1 cellular context compared by ENCODE assay signal in the genomic region with DNA sequence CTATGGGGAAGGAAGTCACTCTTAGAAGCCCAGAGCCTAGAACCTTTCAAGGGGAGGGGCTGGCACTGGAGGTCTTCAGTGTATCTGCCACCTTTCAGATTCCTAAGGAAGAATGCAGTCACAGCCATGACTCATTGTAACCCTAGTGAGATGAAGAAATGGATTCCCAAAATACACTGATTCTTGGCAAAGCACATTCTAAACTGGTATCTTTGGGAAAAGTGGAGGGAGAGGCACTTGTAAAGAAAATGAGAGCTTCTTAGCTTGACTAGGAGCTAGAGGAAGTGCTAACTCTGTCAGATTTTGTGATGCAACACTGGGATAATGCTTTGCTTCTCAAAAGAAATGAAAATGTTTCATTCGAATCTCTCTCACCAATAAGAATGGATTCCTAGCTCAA.
TF ChIP-seq lines count a peak whose summit lies in the region.

No MANE protein-coding gene starts in this region.

TF ChIP-seq in K562, 482 proteins besides CTCF, POLR2A, EP300 and RAD21:
- no peak for TF ChIP-seq PHB (CRISPR knock-in tag; IDR thresholded peaks at IDR 0.05)
- TF ChIP-seq, protein P1, sequence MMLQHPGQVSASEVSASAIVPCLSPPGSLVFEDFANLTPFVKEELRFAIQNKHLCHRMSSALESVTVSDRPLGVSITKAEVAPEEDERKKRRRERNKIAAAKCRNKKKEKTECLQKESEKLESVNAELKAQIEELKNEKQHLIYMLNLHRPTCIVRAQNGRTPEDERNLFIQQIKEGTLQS (IDR thresholded peaks at IDR 0.05) = peak; percentile 72
- TF ChIP-seq, protein P1 (CRISPR knock-in tag; conservative IDR thresholded peaks at IDR 0.05) = no peak
- TF ChIP-seq CEBPB (tag; IDR thresholded peaks at IDR 0.05) = peak; percentile 63
- TF ChIP-seq TEAD1 (CRISPR knock-in tag; IDR thresholded peaks at IDR 0.05) = no peak
- TF ChIP-seq CHD2 (IDR thresholded peaks at IDR 0.05; ENCODE audit: low read depth, low read length) = no peak
- TF ChIP-seq ZNF24 (IDR thresholded peaks at IDR 0.05) = no peak
- TF ChIP-seq, protein P2, sequence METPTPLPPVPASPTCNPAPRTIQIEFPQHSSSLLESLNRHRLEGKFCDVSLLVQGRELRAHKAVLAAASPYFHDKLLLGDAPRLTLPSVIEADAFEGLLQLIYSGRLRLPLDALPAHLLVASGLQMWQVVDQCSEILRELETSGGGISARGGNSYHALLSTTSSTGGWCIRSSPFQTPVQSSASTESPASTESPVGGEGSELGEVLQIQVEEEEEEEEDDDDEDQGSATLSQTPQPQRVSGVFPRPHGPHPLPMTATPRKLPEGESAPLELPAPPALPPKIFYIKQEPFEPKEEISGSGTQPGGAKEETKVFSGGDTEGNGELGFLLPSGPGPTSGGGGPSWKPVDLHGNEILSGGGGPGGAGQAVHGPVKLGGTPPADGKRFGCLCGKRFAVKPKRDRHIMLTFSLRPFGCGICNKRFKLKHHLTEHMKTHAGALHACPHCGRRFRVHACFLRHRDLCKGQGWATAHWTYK (CRISPR knock-in tag; IDR thresholded peaks at IDR 0.05) = no peak
- TF ChIP-seq JUNB (CRISPR knock-in tag; conservative IDR thresholded peaks at IDR 0.05) = no peak
- TF ChIP-seq CTBP1 (IDR thresholded peaks at IDR 0.05; ENCODE audit: borderline replicate concordance) = peak; percentile 22; the same call in 1 of the 2 replicates
- no peak for TF ChIP-seq ARID2 (IDR thresholded peaks at IDR 0.05)
- peak; percentile 62; the same call in 1 of the 2 replicates for TF ChIP-seq CEBPG (CRISPR knock-in tag; IDR thresholded peaks at IDR 0.05)
- TF ChIP-seq CEBPG (tag; conservative IDR thresholded peaks at IDR 0.05 in 1 of 2, IDR thresholded peaks at IDR 0.05 in 1 of 2) = peak; percentile 64 to 77; a peak in 3 of 4 replicates
- TF ChIP-seq NELFE (IDR thresholded peaks at IDR 0.05; ENCODE audit: insufficient read depth, insufficient read length) = no peak
- no peak for TF ChIP-seq TBP (optimal IDR thresholded peaks at IDR 0.05; ENCODE audit: low read depth, low read length)
- TF ChIP-seq KDM1A (IDR thresholded peaks at IDR 0.05) = peak in 1 of 2 experiments; percentile 13; a peak in 1 of 4 replicates
- 0 out of 2 replicates have a peak, but pooled peaks have one; percentile 33 for TF ChIP-seq NFRKB (IDR thresholded peaks at IDR 0.05; ENCODE audit: low read depth)
- TF ChIP-seq RBM25 (IDR thresholded peaks at IDR 0.05; ENCODE audit: low read depth, low read length, severe bottlenecking) = no peak
- no peak for TF ChIP-seq PTTG1 (tag; IDR thresholded peaks at IDR 0.05; ENCODE audit: low read depth)
- TF ChIP-seq ZSCAN32 (CRISPR knock-in tag; IDR thresholded peaks at IDR 0.05) = 0 out of 2 replicates have a peak, but pooled peaks have one; percentile 50
- no peak for TF ChIP-seq KAT2B (IDR thresholded peaks at IDR 0.05; ENCODE audit: low read depth, low read length)
- TF ChIP-seq FOXK2 (conservative IDR thresholded peaks at IDR 0.05 in 1 of 2, IDR thresholded peaks at IDR 0.05 in 1 of 2; ENCODE audit: low read depth in 2 of 2) = 0 out of 4 replicates have a peak, but pooled peaks of 1 of the 2 experiments have one; percentile 24
- no peak for TF ChIP-seq PCBP2 (IDR thresholded peaks at IDR 0.05; ENCODE audit: low read depth, low read length, poor library complexity, severe bottlenecking)
- TF ChIP-seq NCOA6 (IDR thresholded peaks at IDR 0.05) = no peak
